8 cellular contexts compared by ENCODE assay signal in the genomic region with DNA sequence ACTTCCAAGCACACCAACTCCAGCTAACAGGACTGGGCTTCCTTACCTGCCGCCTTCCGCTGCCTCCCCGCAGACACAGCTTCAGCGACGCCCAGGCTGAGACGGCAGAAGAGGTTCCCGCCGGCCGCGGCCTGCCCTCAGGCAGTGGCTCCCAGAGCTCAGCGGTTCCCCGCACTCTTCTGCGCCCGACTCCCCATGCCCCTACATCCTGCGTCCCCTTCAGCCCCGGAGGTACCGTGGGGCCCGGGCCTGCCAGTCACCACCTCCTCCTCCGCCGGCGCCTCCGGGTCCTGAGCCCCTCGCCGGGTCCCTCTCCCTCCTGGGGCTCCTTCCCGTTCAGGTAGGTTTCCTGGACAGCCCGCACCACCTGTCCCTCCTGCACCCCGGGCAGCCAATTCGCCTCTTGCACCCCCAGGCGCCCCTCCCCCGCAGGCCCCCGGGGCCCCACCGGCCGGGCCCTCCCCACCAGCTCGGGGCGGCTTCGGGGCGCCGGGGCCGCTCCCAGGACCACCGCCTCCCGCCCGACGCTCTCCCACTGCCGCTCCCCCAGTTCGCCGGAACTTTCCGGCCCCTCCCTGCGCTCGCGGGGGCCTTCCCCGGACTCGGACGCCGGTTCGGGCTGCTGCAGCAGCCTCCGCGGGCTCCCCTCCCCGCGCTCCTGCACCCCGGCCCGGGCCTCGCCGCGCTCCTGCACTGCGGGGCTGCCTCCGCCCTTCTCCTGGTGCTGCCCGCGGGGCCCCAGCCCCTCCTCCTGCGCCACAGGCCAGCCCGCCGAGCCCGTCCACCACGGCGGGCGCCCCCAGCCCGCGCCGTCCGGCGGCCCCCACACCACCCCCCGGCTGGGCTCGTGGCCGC. TPM values are rescaled to one million over a fixed set of nuclear protein-coding genes. Genes with fewer than 3 reads are reported as not detected.
DNase-seq lines count a peak whose midpoint lies in the region; ATAC-seq and TF ChIP-seq lines count a peak whose summit lies in the region.

A gene (minus strand): TSS at position 113 of the 855 bp plus-strand sequence. CDS start 19,963 bp downstream, outside the sequence.

- peak within 1 kb of the TSS; percentile 96 for H3K4me3 Mint-ChIP-seq in CD4-positive, alpha-beta T cell
- H3K4me3 Mint-ChIP-seq in naive B cell (peak within 1 kb of the TSS; percentile 91 to 98 (median 95)), type B pancreatic cell (peak within 1 kb of the TSS; percentile 89)

- peak; percentile 8 for ATAC-seq in CD4-positive, alpha-beta T cell (ENCODE audit: poor library complexity)
- ATAC-seq in GM21423 (IDR thresholded peaks at IDR 0.05; ENCODE audit: unreplicated experiment) (peak; percentile 9), naive B cell (ENCODE audit: low read depth in 2 of 2) (peak in 1 of 2 donors; percentile 8)

- no peaks in the 10 kb centered on the region for H3K27me3 ChIP-seq in CD4-positive, alpha-beta T cell (ENCODE audit: control insufficient read depth, insufficient read depth, low read length)

- TF ChIP-seq RAD21 in Ishikawa (IDR thresholded peaks at IDR 0.05; ENCODE audit: low read depth), result no peak

- POLR2A ChIA-PET in CD4-positive, alpha-beta T cell (lab: Charles Lee), result interaction anchor here (0.9 to 7.6 kb wide), 7 partner anchors 8 to 366 kb away, joined by 3 to 231 read pairs (median 7); a partner anchor contains a TSS
- POLR2A ChIA-PET in activated CD8-positive, alpha-beta memory T cell treated with anti-CD3 and anti-CD28 coated beads for 36 hours (lab: Charles Lee), result interaction anchor here (0.6 to 4.0 kb wide), 2 partner anchors 13 to 61 kb away, joined by 3 to 41 read pairs; no protein-coding TSS in a partner anchor

- H3K4me1 Mint-ChIP-seq in CD4-positive, alpha-beta T cell (ENCODE audit: low read depth), result peaks cover 44% of the 10 kb centered on the region
- peaks cover 34 to 48% (median 47%) of the 10 kb centered on the region in 3 donors for H3K4me1 Mint-ChIP-seq in naive B cell
- H3K4me1 Mint-ChIP-seq in type B pancreatic cell (ENCODE audit: unreplicated experiment), result peaks cover 23% of the 10 kb centered on the region

- DNase-seq in CD4-positive, alpha-beta T cell, result peak; percentile 22 to 65 (median 40)
- DNase-seq in epithelial cell of esophagus (ENCODE audit: low read depth) (peak; percentile 46), naive B cell (peak; percentile 42), type B pancreatic cell (ENCODE audit: extremely low spot score, unreplicated experiment) (no peak), amniotic stem cell (lab: John Stamatoyannopoulos, UW) (no peak)

- no peak for TF ChIP-seq EP300 in Ishikawa (IDR thresholded peaks at IDR 0.05; ENCODE audit: borderline replicate concordance)

- H3K27ac Mint-ChIP-seq in CD4-positive, alpha-beta T cell, result peak within 1 kb of the TSS; percentile 99
- H3K27ac Mint-ChIP-seq in naive B cell (peak within 1 kb of the TSS; percentile 100), type B pancreatic cell (peak within 1 kb of the TSS; percentile 83)

- peaks cover 20% of the 10 kb centered on the region for H3K36me3 Mint-ChIP-seq in CD4-positive, alpha-beta T cell (ENCODE audit: low read depth)
- H3K36me3 Mint-ChIP-seq in naive B cell, result no peaks in the 10 kb centered on the region
- H3K36me3 Mint-ChIP-seq in type B pancreatic cell, result peaks cover 3% of the 10 kb centered on the region

- H3K27me3 Mint-ChIP-seq in CD4-positive, alpha-beta T cell, result no peaks in the 10 kb centered on the region
- H3K27me3 Mint-ChIP-seq in naive B cell, result no peaks in the 10 kb centered on the region
- H3K27me3 Mint-ChIP-seq in type B pancreatic cell, result peaks cover 24% of the 10 kb centered on the region

- H3K27ac ChIP-seq in CD4-positive, alpha-beta T cell (ENCODE audit: low read depth, low read length), result peak within 1 kb of the TSS; percentile 98

- H3K4me3 ChIP-seq in epithelial cell of esophagus (ENCODE audit: low read length), result peak within 1 kb of the TSS; percentile 56

- H3K9me3 ChIP-seq in CD4-positive, alpha-beta T cell (ENCODE audit: control insufficient read depth, low read length), result no peaks in the 10 kb centered on the region

- no peak for TF ChIP-seq CTCF in CD4-positive, alpha-beta T cell (IDR thresholded peaks at IDR 0.05)
- TF ChIP-seq CTCF in epithelial cell of esophagus (IDR thresholded peaks at IDR 0.05; ENCODE audit: insufficient read depth, low read depth, low read length, missing control alignments) (no peak), type B pancreatic cell (conservative IDR thresholded peaks at IDR 0.05) (no peak)

- CTCF ChIA-PET in CD4-positive, alpha-beta T cell (lab: Charles Lee), result interaction anchor here (1.5 to 4.8 kb wide), 4 partner anchors 13 to 58 kb away, joined by 5 to 91 read pairs (median 9); no protein-coding TSS in a partner anchor
- CTCF ChIA-PET in activated CD8-positive, alpha-beta memory T cell treated with anti-CD3 and anti-CD28 coated beads for 36 hours (lab: Charles Lee), result interaction anchor here (0.6 to 4.0 kb wide), 6 partner anchors 13 to 160 kb away, joined by 3 to 49 read pairs (median 8); no protein-coding TSS in a partner anchor

- H3K9me3 Mint-ChIP-seq in CD4-positive, alpha-beta T cell, result no peaks in the 10 kb centered on the region
- no peaks in the 10 kb centered on the region for H3K9me3 Mint-ChIP-seq in naive B cell
- no peaks in the 10 kb centered on the region for H3K9me3 Mint-ChIP-seq in type B pancreatic cell

- intact Hi-C loops in CD4-positive, alpha-beta T cell (cut with DNase I, micrococcal nuclease), result loop anchor here (5.0 kb wide), 3 partner anchors 174 to 466 kb away; a partner anchor contains a TSS

TF ChIP-seq in Ishikawa, 13 proteins besides CTCF, POLR2A, EP300 and RAD21:
- TF ChIP-seq, protein P1, sequence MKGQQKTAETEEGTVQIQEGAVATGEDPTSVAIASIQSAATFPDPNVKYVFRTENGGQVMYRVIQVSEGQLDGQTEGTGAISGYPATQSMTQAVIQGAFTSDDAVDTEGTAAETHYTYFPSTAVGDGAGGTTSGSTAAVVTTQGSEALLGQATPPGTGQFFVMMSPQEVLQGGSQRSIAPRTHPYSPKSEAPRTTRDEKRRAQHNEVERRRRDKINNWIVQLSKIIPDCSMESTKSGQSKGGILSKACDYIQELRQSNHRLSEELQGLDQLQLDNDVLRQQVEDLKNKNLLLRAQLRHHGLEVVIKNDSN (IDR thresholded peaks at IDR 0.05), result no peak; the same call in 1 of the 2 replicates
- TF ChIP-seq CEBPB (IDR thresholded peaks at IDR 0.05), result no peak
- peak; percentile 59 for TF ChIP-seq ZBTB7A (IDR thresholded peaks at IDR 0.05; ENCODE audit: low read depth)

RNA-seq across cellular contexts. Expression of the gene that starts here (rescaled TPM):
- total RNA-seq in CD4-positive, alpha-beta T cell, result 100 to 1,000 TPM; 161 to 171 TPM
- total RNA-seq in activated CD8-positive, alpha-beta memory T cell treated with anti-CD3 and anti-CD28 coated beads for 36 hours, result 10 to 100 TPM; 62.7 to 64.3 TPM
- 1 to 10 TPM; 1.1 to 4.8 (median 2.3) TPM for polyA plus RNA-seq in naive B cell (ENCODE audit: low read depth in 6 of 6)
- 21.6 and 42.5 TPM in 2 replicates for total RNA-seq in type B pancreatic cell (ENCODE audit: low replicate concordance)

Comparison
In these comparisons a context has a peak if more than half of its experiments do, and no peak if none do; other contexts are left out.
1. DNase-seq: peak in CD4-positive, alpha-beta T cell (10 of 10), epithelial cell of esophagus (single experiment) and naive B cell (single experiment); none in type B pancreatic cell (single experiment) and amniotic stem cell (single experiment).
2. Peak in every context shown above with its lines, with median percentiles within 50 percentile points of each other: H3K27ac Mint-ChIP-seq and H3K4me3 Mint-ChIP-seq.